ENCODE assay signal across 13 cellular contexts in genomic region chr6:106844930-106845329, GRCh38.
DNase-seq lines count a peak whose midpoint lies in the region; ATAC-seq and TF ChIP-seq lines count a peak whose summit lies in the region.
"Had no signal": no experiment of that assay in that cellular context is flagged by ENCODE, and none has a peak within 500 bp of the region (broad histone marks: within the 10 kb centered on the region; RNA-seq: fewer than 3 reads in every experiment).

No MANE protein-coding gene starts in this region.

- H3K4me1 ChIP-seq in colonic mucosa: no peaks in the 10 kb centered on the region
- H3K4me1 ChIP-seq: tibial artery had no signal

- DNase-seq in GM13977 (ENCODE audit: low spot score) (peak; percentile 62), NCI-H2029 treated with DMSO at 0.1 percent for 48 hours (lab: John Stamatoyannopoulos, UW) (no peak), GF-D8 (lab: John Stamatoyannopoulos, UW) (no peak), colonic mucosa (no peak)
- DNase-seq in stimulated activated CD4-positive, alpha-beta T cell treated with anti-CD3 and anti-CD28 coated beads, Interleukin-4, amount 100 ng/mL, for 4 hours: no peak
- DNase-seq: activated naive CD8-positive, alpha-beta T cell treated with anti-CD3 and anti-CD28 coated beads for 36 hours; EL; natural killer cell; NCI-H2107; tibial artery had no signal

- no peak overlapping the region for H3K4me3 ChIP-seq in colonic mucosa
- H3K4me3 ChIP-seq: tibial artery had no signal

- TF ChIP-seq CTCF in GM13977 (IDR thresholded peaks at IDR 0.05; ENCODE audit: extremely low read depth, insufficient read depth, missing control alignments) (no peak), colonic mucosa (IDR thresholded peaks at IDR 0.05) (no peak)

- H3K27ac ChIP-seq in colonic mucosa: no peak overlapping the region
- H3K27ac ChIP-seq: tibial artery had no signal

- in situ Hi-C loops in GM13977 (cut with MboI; ENCODE audit: low pct_unique_long_range_greater_than_20kb, low sequenced_read_pairs, unreplicated experiment): no loop called here

- no peak overlapping the region for H3K9ac ChIP-seq in colonic mucosa (ENCODE audit: low read depth in 2 of 2, low read length in 2 of 2)

- ATAC-seq in GM19452 (IDR thresholded peaks at IDR 0.05; ENCODE audit: unreplicated experiment) (peak; percentile 57), HG02840 (IDR thresholded peaks at IDR 0.05; ENCODE audit: low FRiP score, unreplicated experiment) (peak; percentile 60), HG03565 (IDR thresholded peaks at IDR 0.05; ENCODE audit: unreplicated experiment) (peak; percentile 37)
- ATAC-seq: natural killer cell had no signal

- intact Hi-C loops in colonic mucosa (cut with DNase I): no loop called here

- H3K9me3 ChIP-seq in colonic mucosa: no peaks in the 10 kb centered on the region
- H3K9me3 ChIP-seq: tibial artery had no signal

- no peaks in the 10 kb centered on the region for H3K27me3 ChIP-seq in colonic mucosa

- H3K36me3 ChIP-seq in colonic mucosa: no peaks in the 10 kb centered on the region
- H3K36me3 ChIP-seq: tibial artery had no signal
